8 cellular contexts compared by ENCODE assay signal in genomic region chr20:43915209-43916072, GRCh38. TPM values are rescaled to one million over a fixed set of nuclear protein-coding genes. Genes with fewer than 3 reads are reported as not detected.
DNase-seq lines count a peak whose midpoint lies in the region; ATAC-seq and TF ChIP-seq lines count a peak whose summit lies in the region.

No MANE protein-coding gene starts in this region.

- peak; percentile 51 for ATAC-seq in CD4-positive, alpha-beta T cell (ENCODE audit: poor library complexity)
- ATAC-seq in HG03439 (IDR thresholded peaks at IDR 0.05; ENCODE audit: unreplicated experiment) (peak; percentile 20), GM18870 (IDR thresholded peaks at IDR 0.05; ENCODE audit: unreplicated experiment) (no peak), GM18517 (IDR thresholded peaks at IDR 0.05; ENCODE audit: unreplicated experiment) (no peak)

- peaks cover 6% of the 10 kb centered on the region for H3K36me3 Mint-ChIP-seq in CD4-positive, alpha-beta T cell (ENCODE audit: low read depth)
- no peaks in the 10 kb centered on the region for H3K36me3 Mint-ChIP-seq in osteocyte (ENCODE audit: unreplicated experiment)

- H3K27me3 ChIP-seq in CD4-positive, alpha-beta T cell (ENCODE audit: control insufficient read depth, insufficient read depth, low read length): peaks cover 35% of the 10 kb centered on the region

- peak overlapping the region; percentile 96 for H3K4me3 Mint-ChIP-seq in CD4-positive, alpha-beta T cell
- H3K4me3 Mint-ChIP-seq in osteocyte (ENCODE audit: unreplicated experiment): peak overlapping the region; percentile 67

- peaks cover 2% of the 10 kb centered on the region for H3K9me3 Mint-ChIP-seq in CD4-positive, alpha-beta T cell
- peaks cover 11% of the 10 kb centered on the region for H3K9me3 Mint-ChIP-seq in osteocyte (ENCODE audit: unreplicated experiment)

- peaks cover 11% of the 10 kb centered on the region for H3K9me3 ChIP-seq in CD4-positive, alpha-beta T cell (ENCODE audit: control insufficient read depth, low read length)

- H3K4me1 Mint-ChIP-seq in CD4-positive, alpha-beta T cell (ENCODE audit: low read depth): peaks cover 31% of the 10 kb centered on the region
- peaks cover 12% of the 10 kb centered on the region for H3K4me1 Mint-ChIP-seq in osteocyte (ENCODE audit: unreplicated experiment)

- CTCF ChIA-PET in CD4-positive, alpha-beta T cell (lab: Charles Lee): no interaction called here

- peak overlapping the region; percentile 82 for H3K27ac Mint-ChIP-seq in CD4-positive, alpha-beta T cell
- H3K27ac Mint-ChIP-seq in osteocyte (ENCODE audit: unreplicated experiment): no peak overlapping the region

- intact Hi-C loops in CD4-positive, alpha-beta T cell (cut with DNase I, micrococcal nuclease): loop anchor here in 1 of 2 experiments (5.0 kb wide), 1 partner anchor 37 kb away; no protein-coding TSS in a partner anchor

- DNase-seq in CD4-positive, alpha-beta T cell: peak in 9 of 10 experiments; percentile 9 to 45 (median 21)
- peak; percentile 47 for DNase-seq in activated CD8-positive, alpha-beta memory T cell treated with anti-CD3 and anti-CD28 coated beads, Interleukin-2, amount 50 U/mL, for 4 hours
- peak; percentile 19 for DNase-seq in fibroblast of peridontal ligament (ENCODE audit: extremely low read depth)
- DNase-seq in osteocyte (ENCODE audit: extremely low spot score, unreplicated experiment): no peak
- no peak for DNase-seq in putamen (ENCODE audit: low spot score)

- POLR2A ChIA-PET in CD4-positive, alpha-beta T cell (lab: Charles Lee): no interaction called here

- peaks cover 45% of the 10 kb centered on the region for H3K27me3 Mint-ChIP-seq in CD4-positive, alpha-beta T cell
- H3K27me3 Mint-ChIP-seq in osteocyte (ENCODE audit: unreplicated experiment): peaks cover 64% of the 10 kb centered on the region

- TF ChIP-seq CTCF in CD4-positive, alpha-beta T cell (IDR thresholded peaks at IDR 0.05): no peak
- TF ChIP-seq CTCF in osteocyte (IDR thresholded peaks at IDR 0.05): no peak

- no peak overlapping the region for H3K27ac ChIP-seq in CD4-positive, alpha-beta T cell (ENCODE audit: low read depth, low read length)

RNA-seq across cellular contexts. Expression of gene TOX2, which starts 0.8 kb away (rescaled TPM):
- 1 to 10 TPM; 3.3 to 3.9 TPM for total RNA-seq in CD4-positive, alpha-beta T cell
- total RNA-seq in osteocyte: not detected in 2 replicates

Comparison
In these comparisons a context has a peak if more than half of its experiments do, and no peak if none do; other contexts are left out.
1. ATAC-seq: peak in CD4-positive, alpha-beta T cell (single experiment) and HG03439 (single experiment); none in GM18870 (single experiment) and GM18517 (single experiment).
2. DNase-seq: peak in CD4-positive, alpha-beta T cell (9 of 10), activated CD8-positive, alpha-beta memory T cell treated with anti-CD3 and anti-CD28 coated beads, Interleukin-2, amount 50 U/mL, for 4 hours (single experiment) and fibroblast of peridontal ligament (single experiment); none in osteocyte (single experiment) and putamen (single experiment).